8 cellular contexts compared by ENCODE assay signal in genomic region chr1:58515794-58516401, GRCh38. TPM values are rescaled to one million over a fixed set of nuclear protein-coding genes. Genes with fewer than 3 reads are reported as not detected.
DNase-seq lines count a peak whose midpoint lies in the region; ATAC-seq and TF ChIP-seq lines count a peak whose summit lies in the region.

No MANE protein-coding gene starts in this region.

- H3K4me3 Mint-ChIP-seq in activated B cell treated with CpG ODN at 0.5 μM for 24 hours (no peak overlapping the region), natural killer cell (no peak overlapping the region)

- POLR2A ChIA-PET in activated B cell treated with CpG ODN at 0.5 μM for 24 hours (lab: Charles Lee) = interaction anchor here (0.6 to 2.1 kb wide), 3 partner anchors 29 to 142 kb away, joined by 3 to 13 read pairs (median 4); partner anchors contain the start of gene OMA1

- intact Hi-C loops in activated B cell treated with CpG ODN at 0.5 μM for 24 hours (cut with micrococcal nuclease) (loop anchor here (1.0 kb wide), 4 partner anchors 30 to 1431 kb away; partner anchors contain the start of gene OMA1), natural killer cell (cut with micrococcal nuclease) (loop anchor here (1.0 to 5.0 kb wide), 4 partner anchors 30 to 1241 kb away; partner anchors contain the start of gene OMA1)

- H3K4me1 Mint-ChIP-seq in activated B cell treated with CpG ODN at 0.5 μM for 24 hours (peaks cover 2% of the 10 kb centered on the region), natural killer cell (peaks cover 0 to 7% of the 10 kb centered on the region in 2 donors)

- H3K27me3 Mint-ChIP-seq in activated B cell treated with CpG ODN at 0.5 μM for 24 hours (no peaks in the 10 kb centered on the region), natural killer cell (ENCODE audit: low read depth in 2 of 2) (no peaks in the 10 kb centered on the region)

- ATAC-seq in activated B cell treated with CpG ODN at 0.5 μM for 24 hours (ENCODE audit: low read depth) (peak; percentile 52), natural killer cell (peak; percentile 61 to 73 (median 70)), GM21737 (IDR thresholded peaks at IDR 0.05; ENCODE audit: unreplicated experiment) (no peak), HG02623 (IDR thresholded peaks at IDR 0.05; ENCODE audit: unreplicated experiment) (no peak)

- peaks cover 71% of the 10 kb centered on the region for H3K36me3 Mint-ChIP-seq in activated B cell treated with CpG ODN at 0.5 μM for 24 hours (ENCODE audit: low read depth)
- H3K36me3 Mint-ChIP-seq in natural killer cell = peaks cover 18% of the 10 kb centered on the region

- peaks cover 2% of the 10 kb centered on the region for H3K9me3 Mint-ChIP-seq in activated B cell treated with CpG ODN at 0.5 μM for 24 hours
- H3K9me3 Mint-ChIP-seq in natural killer cell = peaks cover 0 to 2% of the 10 kb centered on the region in 2 donors

- H3K27ac Mint-ChIP-seq in activated B cell treated with CpG ODN at 0.5 μM for 24 hours (peak overlapping the region; percentile 36), natural killer cell (peak overlapping the region in 1 of 2 donors; percentile 79)

- CTCF ChIA-PET in activated B cell treated with CpG ODN at 0.5 μM for 24 hours (lab: Charles Lee) = interaction anchor here (0.7 to 6.0 kb wide), 18 partner anchors 8 to 1432 kb away, joined by 3 to 73 read pairs (median 4); partner anchors contain the start of gene OMA1

- peak; percentile 41 for DNase-seq in Caki2 (ENCODE audit: low read depth)
- DNase-seq in H4 (ENCODE audit: low spot score) = peak; percentile 76
- peak; percentile 72 for DNase-seq in NCI-H2196 (lab: John Stamatoyannopoulos, UW; ENCODE audit: unreplicated experiment)
- DNase-seq in activated B cell treated with CpG ODN at 0.5 μM for 24 hours = no peak
- DNase-seq in fibroblast of gingiva (ENCODE audit: low read depth) = peak; percentile 78
- DNase-seq in natural killer cell = no peak

- peak; percentile 65 for TF ChIP-seq CTCF in activated B cell treated with CpG ODN at 0.5 μM for 24 hours (IDR thresholded peaks at IDR 0.05)
- TF ChIP-seq CTCF in natural killer cell (IDR thresholded peaks at IDR 0.05) = peak; percentile 83

- in situ Hi-C loops in Caki2 (cut with HindIII; ENCODE audit: low pct_unique_long_range_greater_than_20kb, low sequenced_read_pairs) = no loop called here

RNA-seq across cellular contexts. Expression of gene OMA1, which starts 30.6 kb away (rescaled TPM):
- 20.3 and 93.6 TPM in 2 replicates for total RNA-seq in Caki2 (2014; rRNA removed; shearing (Covaris generic); ENCODE audit: low replicate concordance)
- total RNA-seq in H4 (2014; rRNA removed; shearing (Covaris generic)) = 29.0 and 34.8 TPM in 2 replicates
- total RNA-seq in activated B cell treated with CpG ODN at 0.5 μM for 24 hours (47.8 and 48.7 TPM in 2 replicates), natural killer cell (10 to 100 TPM; 27.2 to 41.1 (median 31.2) TPM)

Comparison
In these comparisons a context has a peak if more than half of its experiments do, and no peak if none do; other contexts are left out.
1. DNase-seq: peak in Caki2 (single experiment), H4 (single experiment), NCI-H2196 (single experiment) and fibroblast of gingiva (single experiment); none in activated B cell treated with CpG ODN at 0.5 μM for 24 hours (single experiment) and natural killer cell (single experiment).
2. ATAC-seq: peak in activated B cell treated with CpG ODN at 0.5 μM for 24 hours (single experiment) and natural killer cell (3 of 3); none in GM21737 (single experiment) and HG02623 (single experiment).